15 cellular contexts compared by ENCODE assay signal in genomic region chr3:32082727-32083126, GRCh38. TPM values are rescaled to one million over a fixed set of nuclear protein-coding genes. Genes with fewer than 3 reads are reported as not detected.
A peak's percentile ranks its signal among the peaks of the same experiment; 100 is the strongest.
DNase-seq lines count a peak whose midpoint lies in the region; ATAC-seq and TF ChIP-seq lines count a peak whose summit lies in the region.
"Had no signal": no experiment of that assay in that cellular context is flagged by ENCODE, and none has a peak within 500 bp of the region (broad histone marks: within the 10 kb centered on the region; RNA-seq: fewer than 3 reads in every experiment).

No MANE protein-coding gene starts in this region.

- H3K9me3 Mint-ChIP-seq in stimulated activated effector memory CD8-positive, alpha-beta T cell treated with anti-CD3 and anti-CD28 coated beads, Interleukin-12 subunit alpha, Interleukin-12 subunit beta, amount 100 ng/mL, for 72 hours: no peaks in the 10 kb centered on the region

- H3K27ac Mint-ChIP-seq in stimulated activated effector memory CD8-positive, alpha-beta T cell treated with anti-CD3 and anti-CD28 coated beads, Interleukin-12 subunit alpha, Interleukin-12 subunit beta, amount 100 ng/mL, for 72 hours: no peak overlapping the region
- H3K27ac Mint-ChIP-seq: neural progenitor cell had no signal

- TF ChIP-seq CTCF in VCaP (conservative IDR thresholded peaks at IDR 0.05): peak; percentile 46

- peaks cover 7 to 12% (median 10%) of the 10 kb centered on the region in 3 donors for H3K4me1 ChIP-seq in skeletal muscle tissue (ENCODE audit: control insufficient read depth in 3 of 3, insufficient read depth in 3 of 3, low read length in 3 of 3)
- H3K4me1 ChIP-seq: neural progenitor cell, upper lobe of right lung had no signal

- H3K36me3 ChIP-seq in skeletal muscle tissue (ENCODE audit: control insufficient read depth in 3 of 3, insufficient read depth in 3 of 3, low read length in 3 of 3): no peaks in the 10 kb centered on the region
- H3K36me3 ChIP-seq: neural progenitor cell, upper lobe of right lung had no signal

- H3K27me3 ChIP-seq in skeletal muscle tissue (ENCODE audit: control insufficient read depth in 3 of 3, insufficient read depth in 3 of 3, low read length in 3 of 3): no peaks in the 10 kb centered on the region
- H3K27me3 ChIP-seq: neural progenitor cell, upper lobe of right lung had no signal

- no peak overlapping the region for H3K4me3 Mint-ChIP-seq in stimulated activated effector memory CD8-positive, alpha-beta T cell treated with anti-CD3 and anti-CD28 coated beads, Interleukin-12 subunit alpha, Interleukin-12 subunit beta, amount 100 ng/mL, for 72 hours
- H3K4me3 Mint-ChIP-seq: neural progenitor cell had no signal

- DNase-seq in EH (ENCODE audit: low read depth) (peak; percentile 13), left lobe of liver (ENCODE audit: low spot score) (no peak), NCI-H526 (lab: John Stamatoyannopoulos, UW) (no peak)
- DNase-seq in activated CD4-positive, CD25-positive, alpha-beta regulatory T cell (lab: John Stamatoyannopoulos, UW): no peak
- DNase-seq in stimulated activated effector memory CD8-positive, alpha-beta T cell treated with anti-CD3 and anti-CD28 coated beads, Interleukin-12 subunit alpha, Interleukin-12 subunit beta, amount 100 ng/mL, for 72 hours (ENCODE audit: low spot score in 2 of 2): no peak
- DNase-seq: activated CD4-positive, alpha-beta T cell treated with anti-CD3 and anti-CD28 coated beads, Interleukin-2, amount 50 U/mL, for 4 hours; activated effector memory CD4-positive, alpha-beta T cell treated with Interleukin-2 at 50 U/mL for 16 hours; NCI-H1694 treated with DMSO at 0.1 percent for 48 hours; NCI-H524 treated with DMSO at 0.1 percent for 48 hours; upper lobe of right lung had no signal

- peak overlapping the region in 2 of 3 donors; percentile 42 to 44 for H3K9ac ChIP-seq in skeletal muscle tissue (ENCODE audit: low read depth in 1 of 3, low read length in 3 of 3)
- H3K9ac ChIP-seq: neural progenitor cell had no signal

- no peak overlapping the region for H3K4me3 ChIP-seq in skeletal muscle tissue (ENCODE audit: low read length in 3 of 3)
- H3K4me3 ChIP-seq: neural progenitor cell, upper lobe of right lung had no signal

- H3K4me1 Mint-ChIP-seq in stimulated activated effector memory CD8-positive, alpha-beta T cell treated with anti-CD3 and anti-CD28 coated beads, Interleukin-12 subunit alpha, Interleukin-12 subunit beta, amount 100 ng/mL, for 72 hours: no peaks in the 10 kb centered on the region
- H3K4me1 Mint-ChIP-seq: neural progenitor cell had no signal

- ATAC-seq in left lobe of liver: peak; percentile 80
- ATAC-seq in HG03469 (IDR thresholded peaks at IDR 0.05; ENCODE audit: unreplicated experiment): no peak
- ATAC-seq in stimulated activated effector memory CD8-positive, alpha-beta T cell treated with anti-CD3 and anti-CD28 coated beads, Interleukin-12 subunit alpha, Interleukin-12 subunit beta, amount 100 ng/mL, for 72 hours: no peak
- ATAC-seq: Right ventricle myocardium inferior, upper lobe of right lung had no signal

- peak overlapping the region; percentile 55 for H3K27ac ChIP-seq in VCaP
- no peak overlapping the region for H3K27ac ChIP-seq in skeletal muscle tissue (ENCODE audit: low read depth, low read length)
- H3K27ac ChIP-seq: neural progenitor cell, upper lobe of right lung had no signal

- no peaks in the 10 kb centered on the region for H3K9me3 ChIP-seq in skeletal muscle tissue (ENCODE audit: control insufficient read depth in 3 of 3, low read length in 3 of 3)
- H3K9me3 ChIP-seq: upper lobe of right lung had no signal

- H3K36me3 Mint-ChIP-seq in stimulated activated effector memory CD8-positive, alpha-beta T cell treated with anti-CD3 and anti-CD28 coated beads, Interleukin-12 subunit alpha, Interleukin-12 subunit beta, amount 100 ng/mL, for 72 hours: no peaks in the 10 kb centered on the region
- H3K36me3 Mint-ChIP-seq: neural progenitor cell had no signal

RNA-seq across cellular contexts. Expression of gene GPD1L, which starts 23.7 kb away (rescaled TPM):
- 2.4 TPM for total RNA-seq in left lobe of liver
- total RNA-seq in skeletal muscle tissue: 54.3 TPM

Comparison
In these comparisons a context has a peak if more than half of its experiments do, and no peak if none do; other contexts are left out.
1. RNA of gene GPD1L, which starts 23.7 kb away (total RNA-seq): 54.3 TPM in skeletal muscle tissue (single experiment); 2.4 TPM in left lobe of liver (single experiment); every median in the first group is over 10 times any median in the second.